Comparison of ENCODE assay signal across 21 cellular contexts in genomic region chr21:32425628-32426027, GRCh38. TPM values are rescaled to one million over a fixed set of nuclear protein-coding genes. Genes with fewer than 3 reads are reported as not detected.
DNase-seq lines count a peak whose midpoint lies in the region; ATAC-seq, FAIRE-seq and TF ChIP-seq lines count a peak whose summit lies in the region.
"Had no signal": no experiment of that assay in that cellular context is flagged by ENCODE, and none has a peak within 500 bp of the region (broad histone marks: within the 10 kb centered on the region; RNA-seq: fewer than 3 reads in every experiment).

No MANE protein-coding gene starts in this region.

- peak overlapping the region; percentile 56 for H3K4me2 ChIP-seq in A549
- no peak overlapping the region for H3K4me2 ChIP-seq in OCI-LY1 (ENCODE audit: low read length)
- H3K4me2 ChIP-seq: neural progenitor cell had no signal

- no peak overlapping the region for H3K9ac ChIP-seq in OCI-LY1 (ENCODE audit: low read length)
- H3K9ac ChIP-seq: neural progenitor cell had no signal

- no peaks in the 10 kb centered on the region for H4K20me1 ChIP-seq in OCI-LY1 (ENCODE audit: insufficient read depth, low read length)

- peaks cover 56% of the 10 kb centered on the region for H3K4me1 ChIP-seq in A549
- H3K4me1 ChIP-seq in OCI-LY1 (ENCODE audit: insufficient read depth, low read length, severe bottlenecking) = no peaks in the 10 kb centered on the region
- H3K4me1 ChIP-seq: neural progenitor cell had no signal

- WGBS in A549 (ENCODE audit: missing lambda C conversion rate) = 95% methylated on average over 4 of the region's 4 CpGs

- H3K4me1 Mint-ChIP-seq in activated CD4-positive, alpha-beta T cell treated with anti-CD3 and anti-CD28 coated beads, Interleukin-2, amount 10 ng/mL, durations not matched to agents 24 days and 14 days = no peaks in the 10 kb centered on the region

- H3K27me3 Mint-ChIP-seq in activated CD4-positive, alpha-beta T cell treated with anti-CD3 and anti-CD28 coated beads, Interleukin-2, amount 10 ng/mL, durations not matched to agents 24 days and 14 days = no peaks in the 10 kb centered on the region
- H3K27me3 Mint-ChIP-seq: activated CD4-positive, alpha-beta memory T cell treated with anti-CD3 and anti-CD28 coated beads for 36 hours; activated naive CD8-positive, alpha-beta T cell; stimulated activated naive CD8-positive, alpha-beta T cell treated with anti-CD3 and anti-CD28 coated beads, Interleukin-15, Interleukin-2, amounts not matched to agents 100 ng/mL and 50 ng/mL, for 24 hours had no signal

- no peak for TF ChIP-seq EP300 in A549 (IDR thresholded peaks at IDR 0.05)

- no peaks in the 10 kb centered on the region for H3K36me3 ChIP-seq in OCI-LY1 (ENCODE audit: insufficient read depth, low read length)
- H3K36me3 ChIP-seq: MG63, neural progenitor cell had no signal

- no peak for TF ChIP-seq RAD21 in A549 (conservative IDR thresholded peaks at IDR 0.05 in 1 of 2, IDR thresholded peaks at IDR 0.05 in 1 of 2)

- no peak for DNase-seq in A549 (ENCODE audit: low read depth in 1 of 2, low spot score in 1 of 2)
- DNase-seq in astrocyte of the cerebellum (ENCODE audit: low read depth) = no peak
- peak; percentile 34 for DNase-seq in globus pallidus (ENCODE audit: low spot score)
- no peak for DNase-seq in activated effector memory CD4-positive, alpha-beta T cell treated with anti-CD3 and anti-CD28 coated beads, Interleukin-2, amount 50 U/mL, for 16 hours
- DNase-seq in activated CD4-positive, alpha-beta T cell treated with anti-CD3 and anti-CD28 coated beads, Interleukin-2, amount 10 ng/mL, durations not matched to agents 24 days and 14 days = no peak
- DNase-seq in stimulated activated CD4-positive, alpha-beta T cell treated with anti-CD3 and anti-CD28 coated beads, Interleukin-2, amount 100 ng/mL, for 24 hours = no peak
- DNase-seq: activated CD4-positive, alpha-beta memory T cell treated with anti-CD3 and anti-CD28 coated beads for 36 hours; activated T-cell treated with anti-CD3 and anti-CD28 coated beads, Interleukin-2, amount 50 U/mL, for 4 hours; CD8-positive, alpha-beta T cell; DMS79 treated with DMSO at 0.1 percent for 48 hours; effector CD8-positive, alpha-beta T cell; MG63; NCI-H146; NCI-H446 treated with DMSO at 0.1 percent for 48 hours; retina had no signal

- H3K9me3 ChIP-seq in A549 (0 out of 3 replicates have a peak, but pooled peaks cover 13% of the 10 kb centered on the region), OCI-LY1 (ENCODE audit: low read length) (peaks cover 3% of the 10 kb centered on the region; the same call in 1 of the 2 replicates)
- H3K9me3 ChIP-seq: MG63 had no signal

- TF ChIP-seq POLR2A in A549 (IDR thresholded peaks at IDR 0.05; ENCODE audit: low read length) = no peak
- no peak for TF ChIP-seq POLR2A in GM18505 (IDR thresholded peaks at IDR 0.05; ENCODE audit: borderline replicate concordance, extremely low read depth, insufficient read depth, insufficient read length)

- no peak overlapping the region for H2AFZ ChIP-seq in OCI-LY1 (ENCODE audit: low read length)
- H2AFZ ChIP-seq: neural progenitor cell had no signal

- H3K9me3 Mint-ChIP-seq in activated CD4-positive, alpha-beta T cell treated with anti-CD3 and anti-CD28 coated beads, Interleukin-2, amount 10 ng/mL, durations not matched to agents 24 days and 14 days = no peaks in the 10 kb centered on the region
- H3K9me3 Mint-ChIP-seq: stimulated activated naive CD8-positive, alpha-beta T cell treated with anti-CD3 and anti-CD28 coated beads, Interleukin-15, Interleukin-2, amounts not matched to agents 100 ng/mL and 50 ng/mL, for 24 hours had no signal

- no peaks in the 10 kb centered on the region for H3K27me3 ChIP-seq in OCI-LY1 (ENCODE audit: insufficient read depth, low read length)
- H3K27me3 ChIP-seq: MG63, neural progenitor cell had no signal

- in situ Hi-C loops in astrocyte of the cerebellum (cut with HindIII; ENCODE audit: low sequenced_read_pairs) = no loop called here

- no peak for FAIRE-seq in A549 (lab: Jason Lieb, UNC)
- FAIRE-seq: GM19239 had no signal

- H3K36me3 Mint-ChIP-seq in activated CD4-positive, alpha-beta T cell treated with anti-CD3 and anti-CD28 coated beads, Interleukin-2, amount 10 ng/mL, durations not matched to agents 24 days and 14 days (ENCODE audit: low read depth) = peaks cover 2% of the 10 kb centered on the region

- 0 out of 6 replicates have a peak, but pooled peaks of 1 of the 2 experiments have one; percentile 33 for ATAC-seq in A549
- ATAC-seq in GM18505 (IDR thresholded peaks at IDR 0.05; ENCODE audit: unreplicated experiment) = no peak
- ATAC-seq: activated T-cell treated with anti-CD3 and anti-CD28 coated beads, Interleukin-2, amount 50 U/mL, for 4 hours; CD8-positive, alpha-beta T cell had no signal

- H3K79me2 ChIP-seq in OCI-LY1 (ENCODE audit: insufficient read depth, low read length) = no peaks in the 10 kb centered on the region

- H3K9me2 ChIP-seq in OCI-LY1 (ENCODE audit: low read depth, low read length) = no peaks in the 10 kb centered on the region

- peak overlapping the region; percentile 56 to 83 for H3K27ac ChIP-seq in A549
- no peak overlapping the region for H3K27ac ChIP-seq in OCI-LY1 (ENCODE audit: low read depth, low read length, poor library complexity, severe bottlenecking)
- H3K27ac ChIP-seq: neural progenitor cell had no signal

- intact Hi-C loops in activated CD4-positive, alpha-beta T cell treated with anti-CD3 and anti-CD28 coated beads, Interleukin-2, amount 10 ng/mL, durations not matched to agents 24 days and 14 days (cut with micrococcal nuclease) = no loop called here

- no peak overlapping the region for H3K4me3 Mint-ChIP-seq in activated CD4-positive, alpha-beta T cell treated with anti-CD3 and anti-CD28 coated beads, Interleukin-2, amount 10 ng/mL, durations not matched to agents 24 days and 14 days
- H3K4me3 Mint-ChIP-seq: activated CD4-positive, alpha-beta memory T cell treated with anti-CD3 and anti-CD28 coated beads for 36 hours; activated naive CD8-positive, alpha-beta T cell; activated T-cell treated with anti-CD3 and anti-CD28 coated beads, Interleukin-2, amount 50 U/mL, for 4 hours; CD8-positive, alpha-beta T cell; neural progenitor cell; stimulated activated naive CD8-positive, alpha-beta T cell treated with anti-CD3 and anti-CD28 coated beads, Interleukin-15, Interleukin-2, amounts not matched to agents 100 ng/mL and 50 ng/mL, for 24 hours had no signal

- no peak for TF ChIP-seq CTCF in A549 (IDR thresholded peaks at IDR 0.05)
- TF ChIP-seq CTCF in OCI-LY1 (IDR thresholded peaks at IDR 0.05; ENCODE audit: low read length) = peak; percentile 9; the same call in 1 of the 2 replicates
- TF ChIP-seq CTCF in astrocyte of the cerebellum (IDR thresholded peaks at IDR 0.05; ENCODE audit: low read depth, low read length, missing control alignments) = peak; percentile 10

- POLR2A ChIA-PET in A549 (lab: Yijun Ruan, JAX) = no interaction called here

- CTCF ChIA-PET in A549 (lab: Yijun Ruan, JAX) = interaction anchor here (1.2 kb wide), 1 partner anchor 32 kb away, joined by 3 read pairs; no protein-coding TSS in a partner anchor

- no peak overlapping the region for H3K27ac Mint-ChIP-seq in activated CD4-positive, alpha-beta T cell treated with anti-CD3 and anti-CD28 coated beads, Interleukin-2, amount 10 ng/mL, durations not matched to agents 24 days and 14 days
- H3K27ac Mint-ChIP-seq: activated CD4-positive, alpha-beta memory T cell treated with anti-CD3 and anti-CD28 coated beads for 36 hours; activated naive CD8-positive, alpha-beta T cell; CD8-positive, alpha-beta T cell; neural progenitor cell had no signal

- H3F3A ChIP-seq in OCI-LY1 (ENCODE audit: insufficient read depth, low read length) = no peaks in the 10 kb centered on the region

- no peak overlapping the region for H3K4me3 ChIP-seq in A549
- H3K4me3 ChIP-seq in OCI-LY1 (ENCODE audit: low read depth, low read length, poor library complexity, severe bottlenecking) = no peak overlapping the region
- no peak overlapping the region for H3K4me3 ChIP-seq in astrocyte of the cerebellum (ENCODE audit: low read depth, low read length)
- H3K4me3 ChIP-seq: MG63, neural progenitor cell had no signal

TF ChIP-seq in A549, 52 proteins besides CTCF, POLR2A, EP300 and RAD21 (continues in another document):
- no peak for TF ChIP-seq ZC3H11A (IDR thresholded peaks at IDR 0.05)
- TF ChIP-seq RARB (CRISPR knock-in tag; IDR thresholded peaks at IDR 0.05) = no peak
- TF ChIP-seq TFCP2L1 (CRISPR knock-in tag; IDR thresholded peaks at IDR 0.05) = no peak
- TF ChIP-seq HDAC2 (IDR thresholded peaks at IDR 0.05) = no peak
- no peak for TF ChIP-seq KDM5A (IDR thresholded peaks at IDR 0.05)
- TF ChIP-seq EHF (CRISPR knock-in tag; IDR thresholded peaks at IDR 0.05) = no peak
- no peak for TF ChIP-seq GATA3 (IDR thresholded peaks at IDR 0.05; ENCODE audit: borderline replicate concordance)
- TF ChIP-seq PHF8 (IDR thresholded peaks at IDR 0.05; ENCODE audit: borderline replicate concordance, low read depth) = no peak
- TF ChIP-seq PBX3 (IDR thresholded peaks at IDR 0.05) = no peak

RNA-seq across cellular contexts. Expression of gene EVA1C, which starts 13.1 kb away (rescaled TPM):
- polyA plus RNA-seq in A549 (2011; rRNA removed) (41.1 and 45.5 TPM in 2 replicates), A549 (2017; fragmentation: RNase III; extraction: RNeasy Plus Mini Kit Qiagen cat#74134 plus additional on column Dnase treatment) (42.3 to 50.4 TPM (median 48.0 TPM) in 3 replicates)
- 14.5 and 15.7 TPM in 2 replicates for polyA plus RNA-seq in A549 (2012; cell fraction: cytosol; rRNA removed)
- polyA plus RNA-seq in A549 (2012; cell fraction: nucleus; rRNA removed) = 13.0 and 15.6 TPM in 2 replicates
- polyA minus RNA-seq in A549 (2011; rRNA and poly(A)+ RNA removed) = 22.8 and 29.4 TPM in 2 replicates
- 6.0 and 8.2 TPM in 2 replicates for total RNA-seq in activated CD4-positive, alpha-beta T cell treated with anti-CD3 and anti-CD28 coated beads, Interleukin-2, amount 10 ng/mL, durations not matched to agents 24 days and 14 days

RNA-seq across cellular contexts. Expression of gene URB1, which starts 32.8 kb away (rescaled TPM):
- polyA plus RNA-seq in A549 (2011; rRNA removed) (8.7 and 9.0 TPM in 2 replicates), A549 (2017; fragmentation: RNase III; extraction: RNeasy Plus Mini Kit Qiagen cat#74134 plus additional on column Dnase treatment) (9.5 to 10.3 TPM (median 10.1 TPM) in 3 replicates)
- polyA plus RNA-seq in A549 (2012; cell fraction: cytosol; rRNA removed) = 4.8 and 6.7 TPM in 2 replicates
- 14.2 and 16.0 TPM in 2 replicates for polyA plus RNA-seq in A549 (2012; cell fraction: nucleus; rRNA removed)
- 21.2 and 22.7 TPM in 2 replicates for polyA minus RNA-seq in A549 (2011; rRNA and poly(A)+ RNA removed)
- 39.2 and 41.7 TPM in 2 replicates for total RNA-seq in activated CD4-positive, alpha-beta T cell treated with anti-CD3 and anti-CD28 coated beads, Interleukin-2, amount 10 ng/mL, durations not matched to agents 24 days and 14 days
